In the genomic region with DNA sequence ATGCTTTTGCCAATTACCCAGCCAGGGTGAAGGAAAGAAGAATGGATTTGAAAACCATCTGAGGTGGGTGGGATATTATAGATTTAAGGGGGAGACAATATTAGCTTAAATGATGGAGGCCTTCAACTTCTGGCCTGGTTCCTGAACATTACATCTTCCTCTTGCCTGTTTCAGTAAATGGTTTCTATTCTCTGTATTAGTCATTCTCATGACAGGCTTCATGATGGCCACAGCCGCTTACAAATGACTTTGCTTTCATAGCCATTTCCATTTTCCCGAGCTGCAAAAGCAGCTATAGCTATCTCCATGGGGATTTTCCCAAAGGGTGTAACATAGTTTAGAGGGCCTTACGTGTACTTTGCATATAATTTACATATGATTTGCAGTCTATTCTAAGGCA, we compare ENCODE assay signal across 15 cellular contexts.
DNase-seq lines count a peak whose midpoint lies in the region; ATAC-seq and TF ChIP-seq lines count a peak whose summit lies in the region.
"Had no signal": no experiment of that assay in that cellular context is flagged by ENCODE, and none has a peak within 500 bp of the region (broad histone marks: within the 10 kb centered on the region; RNA-seq: fewer than 3 reads in every experiment).

No MANE protein-coding gene starts in this region.

- whole genome bisulfite sequencing in heart right ventricle, 2 donors = 63 to 68% methylated on average over 3 of the region's 3 CpGs

- POLR2A ChIA-PET in RWPE1 (lab: Yijun Ruan, JAX; ENCODE audit: low non-redundant PET) = no interaction called here

- H3K27ac ChIP-seq in RWPE1 (no peak overlapping the region), heart right ventricle (no peak overlapping the region)

- ATAC-seq in GM18502 (IDR thresholded peaks at IDR 0.05; ENCODE audit: poor library complexity, unreplicated experiment) (peak; percentile 94), GM19468 (IDR thresholded peaks at IDR 0.05; ENCODE audit: extremely low read depth, unreplicated experiment) (peak; percentile 60), HG02885 (IDR thresholded peaks at IDR 0.05; ENCODE audit: poor library complexity, unreplicated experiment) (peak; percentile 88), HG03575 (IDR thresholded peaks at IDR 0.05; ENCODE audit: extremely low read depth, insufficient number of reproducible peaks, low FRiP score, unreplicated experiment) (peak; percentile 81), heart right ventricle (no peak)
- ATAC-seq: activated naive CD8-positive, alpha-beta T cell treated with anti-CD3 and anti-CD28 coated beads, Interleukin-2, amount 50 U/mL, for 24 hours; left cardiac atrium had no signal

- intact Hi-C loops in heart right ventricle (cut with DNase I) = no loop called here

- no peaks in the 10 kb centered on the region for H3K4me1 ChIP-seq in heart right ventricle

- no peak overlapping the region for H3K4me3 ChIP-seq in heart right ventricle

- H3K27me3 ChIP-seq in heart right ventricle = peaks cover 0 to 4% (median 0%) of the 10 kb centered on the region in 7 donors

- H3K36me3 ChIP-seq in heart right ventricle = no peaks in the 10 kb centered on the region

- peaks cover 0 to 3% (median 0%) of the 10 kb centered on the region in 11 donors for H3K9me3 ChIP-seq in heart right ventricle

- DNase-seq in RWPE1 (ENCODE audit: low spot score) (no peak), NCI-H446 treated with DMSO at 0.1 percent for 48 hours (lab: John Stamatoyannopoulos, UW) (no peak), heart right ventricle (no peak)
- no peak for DNase-seq in activated CD4-positive, alpha-beta T cell treated with anti-CD3 and anti-CD28 coated beads for 4 hours
- DNase-seq: activated B cell treated with CpG ODN at 0.5 μM for 24 hours; activated naive CD8-positive, alpha-beta T cell treated with anti-CD3 and anti-CD28 coated beads, Interleukin-2, amount 50 U/mL, for 24 hours; activated T-cell treated with anti-CD3 and anti-CD28 coated beads for 4 hours; cerebellar nuclear complex; left cardiac atrium; naive B cell; stimulated activated CD4-positive, alpha-beta T cell treated with anti-CD3 and anti-CD28 coated beads, Interleukin-1b, Interleukin-23, amount 100 ng/mL, for 48 hours had no signal

- TF ChIP-seq CTCF in RWPE1 (conservative IDR thresholded peaks at IDR 0.05; ENCODE audit: low read depth) (no peak), heart right ventricle (IDR thresholded peaks at IDR 0.05) (no peak)

- CTCF ChIA-PET in RWPE1 (lab: Yijun Ruan, JAX) = no interaction called here

Comparison
In these comparisons a context has a peak if more than half of its experiments do, and no peak if none do; other contexts are left out.
1. ATAC-seq: peak in GM18502 (single experiment), GM19468 (single experiment), HG02885 (single experiment) and HG03575 (single experiment); none in heart right ventricle (0 of 8).